Comparison of ENCODE assay signal across 8 cellular contexts in the genomic region with DNA sequence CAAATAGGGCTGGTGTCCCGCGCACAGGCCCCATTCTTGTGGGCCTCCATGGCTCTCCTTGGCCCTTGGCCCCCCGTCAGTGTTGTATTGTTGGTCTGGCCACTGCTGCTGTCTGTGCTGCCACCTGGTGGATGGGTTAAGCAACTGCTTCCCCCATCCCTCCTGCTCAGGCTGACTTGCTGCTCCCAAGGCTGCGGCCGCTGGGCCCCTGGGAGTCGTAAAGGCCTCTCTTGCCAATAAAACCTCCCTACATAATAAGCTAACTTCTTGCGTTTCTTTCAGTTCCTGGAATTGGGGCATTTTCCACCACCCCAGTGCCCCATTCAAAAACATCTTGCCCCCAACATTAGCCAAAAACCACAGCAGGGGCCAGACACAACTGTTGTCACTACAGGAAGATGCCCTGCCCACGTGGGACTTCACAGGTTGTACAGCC. TPM values are rescaled to one million over a fixed set of nuclear protein-coding genes. Genes with fewer than 3 reads are reported as not detected.
DNase-seq lines count a peak whose midpoint lies in the region; ATAC-seq and TF ChIP-seq lines count a peak whose summit lies in the region.

No MANE protein-coding gene starts in this region.

- no peaks in the 10 kb centered on the region for H3K27me3 ChIP-seq in lung (ENCODE audit: control insufficient read depth, insufficient read depth)

- H3K9me3 ChIP-seq in lung (ENCODE audit: control insufficient read depth in 2 of 2, insufficient read depth in 1 of 2, low read length in 1 of 2): no peaks in the 10 kb centered on the region

- H3K27ac ChIP-seq in lung (ENCODE audit: low read depth in 1 of 2, low read length in 1 of 2): no peak overlapping the region

- WGBS in lung, 2 donors: 32 to 44% methylated on average over 8 of the region's 8 CpGs

- peak; percentile 56 for ATAC-seq in GM18520 (IDR thresholded peaks at IDR 0.05; ENCODE audit: unreplicated experiment)
- peak; percentile 67 for ATAC-seq in HG03439 (IDR thresholded peaks at IDR 0.05; ENCODE audit: unreplicated experiment)
- ATAC-seq in lung (ENCODE audit: insufficient read depth, low FRiP score): peak; percentile 81

- H3K4me3 ChIP-seq in lung: no peak overlapping the region

- H3K36me3 ChIP-seq in lung (ENCODE audit: control insufficient read depth in 2 of 2, insufficient read depth in 2 of 2, low read length in 2 of 2): no peaks in the 10 kb centered on the region

- TF ChIP-seq CTCF in lung (IDR thresholded peaks at IDR 0.05; ENCODE audit: control extremely low read depth, extremely low read depth): peak; percentile 88

- DNase-seq in ACHN (peak; percentile 61), NCI-H748 treated with DMSO at 0.1 percent for 48 hours (lab: John Stamatoyannopoulos, UW) (peak; percentile 74), dermis microvascular lymphatic vessel endothelial cell (ENCODE audit: low read depth in 2 of 2) (peak; percentile 61 to 79), lung (ENCODE audit: low spot score) (peak; percentile 68)
- peak; percentile 64 to 67 for DNase-seq in activated CD4-positive, alpha-beta T cell treated with anti-CD3 and anti-CD28 coated beads, Interleukin-2, amount 50 U/mL, for 4 hours
- DNase-seq in stimulated activated CD8-positive, alpha-beta memory T cell treated with anti-CD3 and anti-CD28 coated beads, Interleukin-2, amount 100 ng/mL, for 1 hour (ENCODE audit: low read depth in 2 of 2): peak; percentile 44 to 53

- in situ Hi-C loops in ACHN (cut with HindIII; ENCODE audit: low pct_ligation_motif_present, low pct_unique_long_range_greater_than_20kb, low sequenced_read_pairs): no loop called here

- peaks cover 0 to 2% of the 10 kb centered on the region in 2 donors for H3K4me1 ChIP-seq in lung (ENCODE audit: control insufficient read depth in 2 of 2, insufficient read depth in 2 of 2, low read length in 2 of 2)

RNA-seq across cellular contexts. Expression of gene CD83, which starts 27.1 kb away (rescaled TPM):
- total RNA-seq in dermis microvascular lymphatic vessel endothelial cell (2.1 and 3.8 TPM in 2 replicates), lung (10 to 100 TPM; 21.3 to 31.1 TPM)
- 10 to 100 TPM; 14.5 to 28.8 TPM for polyA plus RNA-seq in lung
